Comparison of ENCODE assay signal across 12 cellular contexts in the genomic region with DNA sequence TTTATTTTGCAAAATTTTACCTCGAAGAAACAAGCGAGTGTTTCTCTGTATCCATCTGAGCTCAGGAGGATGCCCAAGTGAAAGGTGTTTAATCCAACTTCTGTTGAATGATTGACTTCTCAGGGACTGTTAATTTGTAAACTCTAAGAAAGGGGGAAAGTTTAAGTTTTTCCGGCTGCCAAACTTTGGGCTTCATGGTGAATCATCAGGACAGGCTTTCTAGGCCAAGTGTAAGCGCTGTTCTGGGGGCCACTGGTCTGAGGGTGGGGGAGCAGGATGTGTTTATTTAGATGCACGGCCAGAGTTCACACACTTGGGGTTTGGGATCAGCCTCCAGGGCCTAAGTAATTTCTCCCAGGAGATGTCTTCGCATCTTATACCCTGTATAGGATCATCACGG.
DNase-seq lines count a peak whose midpoint lies in the region; ATAC-seq and TF ChIP-seq lines count a peak whose summit lies in the region.
"Had no signal": no experiment of that assay in that cellular context is flagged by ENCODE, and none has a peak within 500 bp of the region (broad histone marks: within the 10 kb centered on the region; RNA-seq: fewer than 3 reads in every experiment).

No MANE protein-coding gene starts in this region.

- no peaks in the 10 kb centered on the region for H3K27me3 ChIP-seq in foreskin keratinocyte
- H3K27me3 ChIP-seq in skeletal muscle tissue (ENCODE audit: control insufficient read depth in 3 of 3, insufficient read depth in 3 of 3, low read length in 3 of 3): peaks cover 0 to 4% (median 0%) of the 10 kb centered on the region in 3 donors

- H3K27ac ChIP-seq in foreskin keratinocyte (peak overlapping the region; percentile 35), skeletal muscle tissue (ENCODE audit: low read depth, low read length) (peak overlapping the region; percentile 3)

- H3K9ac ChIP-seq in skeletal muscle tissue (ENCODE audit: low read depth in 1 of 3, low read length in 3 of 3): no peak overlapping the region

- H3K4me1 ChIP-seq in foreskin keratinocyte (peaks cover 11% of the 10 kb centered on the region), skeletal muscle tissue (ENCODE audit: control insufficient read depth in 3 of 3, insufficient read depth in 3 of 3, low read length in 3 of 3) (peaks cover 21 to 25% (median 21%) of the 10 kb centered on the region in 3 donors)

- peaks cover 15% of the 10 kb centered on the region for H3K4me1 Mint-ChIP-seq in activated T-helper 17 cell treated with anti-CD3 and anti-CD28 coated beads, Interleukin-2, amount 50 U/mL, for 72 hours

- H3K27me3 Mint-ChIP-seq in activated T-helper 17 cell treated with anti-CD3 and anti-CD28 coated beads, Interleukin-2, amount 50 U/mL, for 72 hours: no peaks in the 10 kb centered on the region
- H3K27me3 Mint-ChIP-seq: dendritic cell treated with granulocyte-macrophage colony-stimulating factor and Interleukin-4, amounts not matched to agents 40 ng/mL and 50 ng/mL, for 4 days had no signal

- H3K9me3 ChIP-seq in skeletal muscle tissue (ENCODE audit: control insufficient read depth in 3 of 3, low read length in 3 of 3): no peaks in the 10 kb centered on the region

- DNase-seq in ELR (ENCODE audit: low read depth) (peak; percentile 39), foreskin keratinocyte (no peak), NCI-H1417 treated with DMSO at 0.1 percent for 48 hours (lab: John Stamatoyannopoulos, UW) (no peak)
- DNase-seq: activated T-cell treated with anti-CD3 and anti-CD28 coated beads, Interleukin-2, amount 50 U/mL, for 4 hours; DMS79; MM.1S had no signal

- TF ChIP-seq CTCF in foreskin keratinocyte (conservative IDR thresholded peaks at IDR 0.05): no peak

- H3K27ac Mint-ChIP-seq in activated T-helper 17 cell treated with anti-CD3 and anti-CD28 coated beads, Interleukin-2, amount 50 U/mL, for 72 hours: peak overlapping the region; percentile 7
- H3K27ac Mint-ChIP-seq: dendritic cell treated with granulocyte-macrophage colony-stimulating factor and Interleukin-4, amounts not matched to agents 40 ng/mL and 50 ng/mL, for 4 days had no signal

- H3K4me3 Mint-ChIP-seq in activated T-helper 17 cell treated with anti-CD3 and anti-CD28 coated beads, Interleukin-2, amount 50 U/mL, for 72 hours: peak overlapping the region; percentile 0
- H3K4me3 Mint-ChIP-seq: activated T-cell treated with anti-CD3 and anti-CD28 coated beads, Interleukin-2, amount 50 U/mL, for 4 hours; dendritic cell treated with granulocyte-macrophage colony-stimulating factor and Interleukin-4, amounts not matched to agents 40 ng/mL and 50 ng/mL, for 4 days had no signal

- no peak for ATAC-seq in activated T-helper 17 cell treated with anti-CD3 and anti-CD28 coated beads, Interleukin-2, amount 50 U/mL, for 72 hours (replicated peaks)
- ATAC-seq in foreskin keratinocyte: no peak
- ATAC-seq in SK-N-SH treated with all-trans-retinoic acid at 6 μM for 48 hours: no peak
- ATAC-seq in HG03108 (IDR thresholded peaks at IDR 0.05; ENCODE audit: unreplicated experiment): no peak

- H3K9me3 Mint-ChIP-seq in activated T-helper 17 cell treated with anti-CD3 and anti-CD28 coated beads, Interleukin-2, amount 50 U/mL, for 72 hours: no peaks in the 10 kb centered on the region
- H3K9me3 Mint-ChIP-seq: activated T-cell treated with anti-CD3 and anti-CD28 coated beads, Interleukin-2, amount 50 U/mL, for 4 hours; dendritic cell treated with granulocyte-macrophage colony-stimulating factor and Interleukin-4, amounts not matched to agents 40 ng/mL and 50 ng/mL, for 4 days had no signal

- no peaks in the 10 kb centered on the region for H3K36me3 ChIP-seq in skeletal muscle tissue (ENCODE audit: control insufficient read depth in 3 of 3, insufficient read depth in 3 of 3, low read length in 3 of 3)

- H3K4me3 ChIP-seq in skeletal muscle tissue (ENCODE audit: low read length in 3 of 3): no peak overlapping the region
- H3K4me3 ChIP-seq: skin epidermis had no signal

- H3K36me3 Mint-ChIP-seq in activated T-helper 17 cell treated with anti-CD3 and anti-CD28 coated beads, Interleukin-2, amount 50 U/mL, for 72 hours (ENCODE audit: low read depth): no peaks in the 10 kb centered on the region

TF ChIP-seq in SK-N-SH treated with all-trans-retinoic acid at 6 μM for 48 hours, 23 proteins besides CTCF, POLR2A, EP300 and RAD21:
- no peak for TF ChIP-seq SNAI2 (CRISPR knock-in tag; IDR thresholded peaks at IDR 0.05)
- TF ChIP-seq, protein P1, sequence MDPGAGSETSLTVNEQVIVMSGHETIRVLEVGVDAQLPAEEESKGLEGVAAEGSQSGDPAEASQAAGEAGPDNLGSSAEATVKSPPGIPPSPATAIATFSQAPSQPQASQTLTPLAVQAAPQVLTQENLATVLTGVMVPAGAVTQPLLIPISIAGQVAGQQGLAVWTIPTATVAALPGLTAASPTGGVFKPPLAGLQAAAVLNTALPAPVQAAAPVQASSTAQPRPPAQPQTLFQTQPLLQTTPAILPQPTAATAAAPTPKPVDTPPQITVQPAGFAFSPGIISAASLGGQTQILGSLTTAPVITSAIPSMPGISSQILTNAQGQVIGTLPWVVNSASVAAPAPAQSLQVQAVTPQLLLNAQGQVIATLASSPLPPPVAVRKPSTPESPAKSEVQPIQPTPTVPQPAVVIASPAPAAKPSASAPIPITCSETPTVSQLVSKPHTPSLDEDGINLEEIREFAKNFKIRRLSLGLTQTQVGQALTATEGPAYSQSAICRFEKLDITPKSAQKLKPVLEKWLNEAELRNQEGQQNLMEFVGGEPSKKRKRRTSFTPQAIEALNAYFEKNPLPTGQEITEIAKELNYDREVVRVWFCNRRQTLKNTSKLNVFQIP (CRISPR knock-in tag; IDR thresholded peaks at IDR 0.05; ENCODE audit: borderline replicate concordance, low read depth): no peak
- no peak for TF ChIP-seq RARB (CRISPR knock-in tag; IDR thresholded peaks at IDR 0.05)
- TF ChIP-seq ARNTL (CRISPR knock-in tag; IDR thresholded peaks at IDR 0.05; ENCODE audit: borderline replicate concordance, low read depth): no peak
- TF ChIP-seq, protein P2, sequence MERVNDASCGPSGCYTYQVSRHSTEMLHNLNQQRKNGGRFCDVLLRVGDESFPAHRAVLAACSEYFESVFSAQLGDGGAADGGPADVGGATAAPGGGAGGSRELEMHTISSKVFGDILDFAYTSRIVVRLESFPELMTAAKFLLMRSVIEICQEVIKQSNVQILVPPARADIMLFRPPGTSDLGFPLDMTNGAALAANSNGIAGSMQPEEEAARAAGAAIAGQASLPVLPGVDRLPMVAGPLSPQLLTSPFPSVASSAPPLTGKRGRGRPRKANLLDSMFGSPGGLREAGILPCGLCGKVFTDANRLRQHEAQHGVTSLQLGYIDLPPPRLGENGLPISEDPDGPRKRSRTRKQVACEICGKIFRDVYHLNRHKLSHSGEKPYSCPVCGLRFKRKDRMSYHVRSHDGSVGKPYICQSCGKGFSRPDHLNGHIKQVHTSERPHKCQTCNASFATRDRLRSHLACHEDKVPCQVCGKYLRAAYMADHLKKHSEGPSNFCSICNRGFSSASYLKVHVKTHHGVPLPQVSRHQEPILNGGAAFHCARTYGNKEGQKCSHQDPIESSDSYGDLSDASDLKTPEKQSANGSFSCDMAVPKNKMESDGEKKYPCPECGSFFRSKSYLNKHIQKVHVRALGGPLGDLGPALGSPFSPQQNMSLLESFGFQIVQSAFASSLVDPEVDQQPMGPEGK (CRISPR knock-in tag; IDR thresholded peaks at IDR 0.05; ENCODE audit: borderline replicate concordance): no peak
